In genomic region chr15:60408438-60409105, GRCh38 we compare ENCODE assay signal across 8 cellular contexts. TPM values are rescaled to one million over a fixed set of nuclear protein-coding genes. Genes with fewer than 3 reads are reported as not detected.
DNase-seq lines count a peak whose midpoint lies in the region; ATAC-seq and TF ChIP-seq lines count a peak whose summit lies in the region.

No MANE protein-coding gene starts in this region.

- H3F3A ChIP-seq in Loucy (ENCODE audit: low read depth) = no peaks in the 10 kb centered on the region

- no peaks in the 10 kb centered on the region for H3K9me2 ChIP-seq in Loucy (replicated peaks; ENCODE audit: low read depth, low read length)

- peak overlapping the region; percentile 87 for H2AFZ ChIP-seq in Loucy (ENCODE audit: low read length)

- H3K9ac ChIP-seq in Loucy (ENCODE audit: low read depth, low read length, poor library complexity, severe bottlenecking) = no peak overlapping the region

- H3K79me2 ChIP-seq in Loucy (ENCODE audit: insufficient read depth, low read length) = no peaks in the 10 kb centered on the region

- H3K27me3 ChIP-seq in Loucy (ENCODE audit: insufficient read depth, low read length, poor library complexity, severe bottlenecking) (no peaks in the 10 kb centered on the region), body of pancreas (no peaks in the 10 kb centered on the region)

- peak overlapping the region; percentile 43 for H3K4me2 ChIP-seq in Loucy (ENCODE audit: low read depth, low read length, poor library complexity, severe bottlenecking)

- H3K36me3 ChIP-seq in Loucy (ENCODE audit: insufficient read depth, low read length) (no peaks in the 10 kb centered on the region), body of pancreas (replicated peaks in 1 of 2; ENCODE audit: insufficient read depth in 1 of 2, low read depth in 2 of 2) (no peaks in the 10 kb centered on the region)

- TF ChIP-seq POLR2A in body of pancreas (IDR thresholded peaks at IDR 0.05) = no peak

- H4K20me1 ChIP-seq in Loucy (ENCODE audit: insufficient read depth, low read length, poor library complexity, severe bottlenecking) = no peaks in the 10 kb centered on the region

- H3K4me3 ChIP-seq in Loucy (ENCODE audit: low read length, poor library complexity, severe bottlenecking) (no peak overlapping the region), body of pancreas (no peak overlapping the region)

- TF ChIP-seq CTCF in Loucy (conservative IDR thresholded peaks at IDR 0.05; ENCODE audit: low read length) (no peak), body of pancreas (IDR thresholded peaks at IDR 0.05) (no peak)

- DNase-seq in DMS 273 (lab: John Stamatoyannopoulos, UW; ENCODE audit: unreplicated experiment) (peak; percentile 17), DMS 273 treated with DMSO at 0.1 percent for 48 hours (lab: John Stamatoyannopoulos, UW) (no peak), body of pancreas (no peak), pons (ENCODE audit: low spot score) (peak; percentile 69), activated gamma-delta T cell treated with Interleukin-2 at 50 U/mL for 16 hours (no peak), DMS79 (lab: John Stamatoyannopoulos, UW) (no peak), NCI-H1436 treated with DMSO at 0.1 percent for 48 hours (lab: John Stamatoyannopoulos, UW) (no peak)

- ATAC-seq in body of pancreas = peak; percentile 70

- intact Hi-C loops in body of pancreas (cut with DNase I) = no loop called here

- H3K4me1 ChIP-seq in Loucy (ENCODE audit: insufficient read depth, low read length, poor library complexity, severe bottlenecking) = peaks cover 14% of the 10 kb centered on the region
- no peaks in the 10 kb centered on the region for H3K4me1 ChIP-seq in body of pancreas

- peak overlapping the region in 2 of 4 donors; percentile 4 to 72 for H3K27ac ChIP-seq in body of pancreas

- H3K9me3 ChIP-seq in Loucy (ENCODE audit: insufficient read depth, low read depth, low read length) = no peaks in the 10 kb centered on the region
- no peaks in the 10 kb centered on the region for H3K9me3 ChIP-seq in body of pancreas

RNA-seq across cellular contexts. Expression of gene ANXA2, which starts 10.8 kb away (rescaled TPM):
- 100 to 1,000 TPM; 265 to 341 TPM for total RNA-seq in body of pancreas

Comparison
In these comparisons a context has a peak if more than half of its experiments do, and no peak if none do; other contexts are left out.
1. DNase-seq: peak in DMS 273 (single experiment) and pons (single experiment); none in DMS 273 treated with DMSO at 0.1 percent for 48 hours (single experiment), body of pancreas (0 of 4), activated gamma-delta T cell treated with Interleukin-2 at 50 U/mL for 16 hours (single experiment), DMS79 (single experiment) and NCI-H1436 treated with DMSO at 0.1 percent for 48 hours (single experiment).